Comparison of ENCODE assay signal across 1 cellular context in the genomic region with DNA sequence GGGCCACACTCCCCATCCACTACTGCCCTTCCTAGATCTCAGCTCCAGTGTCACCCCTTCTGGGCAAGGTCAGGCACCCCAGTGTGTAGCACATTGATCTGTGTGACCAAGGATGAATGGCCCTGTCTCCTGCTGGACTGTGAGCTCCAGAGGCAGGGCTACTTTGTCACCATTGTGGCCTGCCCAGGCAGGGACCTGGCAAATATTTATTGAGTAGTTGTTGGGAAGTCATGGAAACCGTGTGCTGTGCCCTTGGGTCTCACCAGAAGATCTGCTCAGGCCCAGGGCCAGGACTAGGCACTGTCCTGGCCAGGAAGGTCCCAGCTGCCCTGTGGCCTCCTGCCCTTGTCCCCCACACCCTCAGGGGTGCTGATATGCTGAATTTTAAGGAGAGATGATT.
TF ChIP-seq lines count a peak whose summit lies in the region.

No MANE protein-coding gene starts in this region.

TF ChIP-seq in HepG2, 621 proteins besides CTCF, POLR2A, EP300 and RAD21 (continued from another document and continues in another):
- TF ChIP-seq HCFC1 (IDR thresholded peaks at IDR 0.05; ENCODE audit: low read depth, low read length) (no peak), ZNF382 (CRISPR knock-in tag; IDR thresholded peaks at IDR 0.05; ENCODE audit: borderline replicate concordance) (no peak), ZNF891 (CRISPR knock-in tag; IDR thresholded peaks at IDR 0.05) (no peak), MAF1 (CRISPR knock-in tag; IDR thresholded peaks at IDR 0.05; ENCODE audit: borderline replicate concordance) (no peak), CHD2 (IDR thresholded peaks at IDR 0.05; ENCODE audit: low read depth, low read length) (no peak), ELF3 (CRISPR knock-in tag; IDR thresholded peaks at IDR 0.05) (no peak), GTF3A (CRISPR knock-in tag; conservative IDR thresholded peaks at IDR 0.05) (no peak), ZNF274 (CRISPR knock-in tag; IDR thresholded peaks at IDR 0.05) (no peak), ZNF569 (CRISPR knock-in tag; IDR thresholded peaks at IDR 0.05; ENCODE audit: borderline replicate concordance) (no peak), ZNF136 (CRISPR knock-in tag; IDR thresholded peaks at IDR 0.05; ENCODE audit: low read depth) (no peak), HOXD1 (CRISPR knock-in tag; IDR thresholded peaks at IDR 0.05) (no peak), HOXA3 (CRISPR knock-in tag; IDR thresholded peaks at IDR 0.05) (peak; percentile 53; the same call in 1 of the 2 replicates), PTBP1 (IDR thresholded peaks at IDR 0.05; ENCODE audit: low read depth, low read length, poor library complexity, severe bottlenecking) (no peak), ZMYM4 (CRISPR knock-in tag; IDR thresholded peaks at IDR 0.05) (peak; percentile 51; the same call in 1 of the 2 replicates), ZNF234 (CRISPR knock-in tag; conservative IDR thresholded peaks at IDR 0.05) (no peak), BRCA1 (CRISPR knock-in tag; IDR thresholded peaks at IDR 0.05) (no peak), RXRB (CRISPR knock-in tag; IDR thresholded peaks at IDR 0.05; ENCODE audit: borderline replicate concordance) (peak; percentile 84), MAZ (IDR thresholded peaks at IDR 0.05; ENCODE audit: borderline replicate concordance, low read depth, low read length) (no peak), MAZ (CRISPR knock-in tag; IDR thresholded peaks at IDR 0.05; ENCODE audit: low read depth) (no peak), ARNTL (CRISPR knock-in tag; IDR thresholded peaks at IDR 0.05) (no peak), ZNF775 (CRISPR knock-in tag; IDR thresholded peaks at IDR 0.05; ENCODE audit: borderline replicate concordance) (no peak), HES4 (CRISPR knock-in tag; IDR thresholded peaks at IDR 0.05; ENCODE audit: borderline replicate concordance) (no peak), ETV6 (CRISPR knock-in tag; conservative IDR thresholded peaks at IDR 0.05) (no peak), RARG (CRISPR knock-in tag; IDR thresholded peaks at IDR 0.05; ENCODE audit: low read depth) (no peak), ZNF564 (CRISPR knock-in tag; IDR thresholded peaks at IDR 0.05) (no peak; the same call in 1 of the 2 replicates), TARDBP (CRISPR knock-in tag; IDR thresholded peaks at IDR 0.05) (peak; percentile 48), JUND (CRISPR knock-in tag; IDR thresholded peaks at IDR 0.05) (no peak), ZNF75D (CRISPR knock-in tag; IDR thresholded peaks at IDR 0.05; ENCODE audit: borderline replicate concordance) (no peak), NBN (conservative IDR thresholded peaks at IDR 0.05) (no peak), JDP2 (CRISPR knock-in tag; IDR thresholded peaks at IDR 0.05; ENCODE audit: borderline replicate concordance) (no peak), NR2F6 (IDR thresholded peaks at IDR 0.05) (peak; percentile 85; the same call in 1 of the 2 replicates), NR2F6 (CRISPR knock-in tag; IDR thresholded peaks at IDR 0.05) (peak; percentile 92), MAFG (CRISPR knock-in tag; IDR thresholded peaks at IDR 0.05) (no peak)
- TF ChIP-seq, protein P1, sequence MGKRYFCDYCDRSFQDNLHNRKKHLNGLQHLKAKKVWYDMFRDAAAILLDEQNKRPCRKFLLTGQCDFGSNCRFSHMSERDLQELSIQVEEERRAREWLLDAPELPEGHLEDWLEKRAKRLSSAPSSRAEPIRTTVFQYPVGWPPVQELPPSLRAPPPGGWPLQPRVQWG (CRISPR knock-in tag; IDR thresholded peaks at IDR 0.05; ENCODE audit: borderline replicate concordance, low read depth): no peak
- TF ChIP-seq, protein P2, sequence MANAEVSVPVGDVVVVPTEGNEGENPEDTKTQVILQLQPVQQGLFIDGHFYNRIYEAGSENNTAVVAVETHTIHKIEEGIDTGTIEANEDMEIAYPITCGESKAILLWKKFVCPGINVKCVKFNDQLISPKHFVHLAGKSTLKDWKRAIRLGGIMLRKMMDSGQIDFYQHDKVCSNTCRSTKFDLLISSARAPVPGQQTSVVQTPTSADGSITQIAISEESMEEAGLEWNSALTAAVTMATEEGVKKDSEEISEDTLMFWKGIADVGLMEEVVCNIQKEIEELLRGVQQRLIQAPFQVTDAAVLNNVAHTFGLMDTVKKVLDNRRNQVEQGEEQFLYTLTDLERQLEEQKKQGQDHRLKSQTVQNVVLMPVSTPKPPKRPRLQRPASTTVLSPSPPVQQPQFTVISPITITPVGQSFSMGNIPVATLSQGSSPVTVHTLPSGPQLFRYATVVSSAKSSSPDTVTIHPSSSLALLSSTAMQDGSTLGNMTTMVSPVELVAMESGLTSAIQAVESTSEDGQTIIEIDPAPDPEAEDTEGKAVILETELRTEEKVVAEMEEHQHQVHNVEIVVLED (CRISPR knock-in tag; IDR thresholded peaks at IDR 0.05; ENCODE audit: borderline replicate concordance): peak; percentile 22; the same call in 1 of the 2 replicates
- TF ChIP-seq, protein P3, sequence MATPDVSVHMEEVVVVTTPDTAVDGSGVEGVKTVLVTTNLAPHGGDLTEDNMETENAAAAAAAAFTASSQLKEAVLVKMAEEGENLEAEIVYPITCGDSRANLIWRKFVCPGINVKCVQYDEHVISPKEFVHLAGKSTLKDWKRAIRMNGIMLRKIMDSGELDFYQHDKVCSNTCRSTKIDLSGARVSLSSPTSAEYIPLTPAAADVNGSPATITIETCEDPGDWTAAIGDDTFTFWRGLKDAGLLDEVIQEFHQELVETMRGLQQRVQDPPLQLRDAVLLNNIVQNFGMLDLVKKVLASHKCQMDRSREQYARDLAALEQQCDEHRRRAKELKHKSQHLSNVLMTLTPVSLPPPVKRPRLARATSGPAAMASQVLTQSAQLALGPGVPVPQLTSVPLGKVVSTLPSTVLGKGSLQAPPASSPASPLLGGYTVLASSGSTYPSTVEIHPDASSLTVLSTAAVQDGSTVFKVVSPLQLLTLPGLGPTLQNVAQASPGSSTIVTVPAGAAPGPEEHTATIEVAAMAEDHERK (CRISPR knock-in tag; IDR thresholded peaks at IDR 0.05; ENCODE audit: low read depth): no peak
- TF ChIP-seq, protein P4, sequence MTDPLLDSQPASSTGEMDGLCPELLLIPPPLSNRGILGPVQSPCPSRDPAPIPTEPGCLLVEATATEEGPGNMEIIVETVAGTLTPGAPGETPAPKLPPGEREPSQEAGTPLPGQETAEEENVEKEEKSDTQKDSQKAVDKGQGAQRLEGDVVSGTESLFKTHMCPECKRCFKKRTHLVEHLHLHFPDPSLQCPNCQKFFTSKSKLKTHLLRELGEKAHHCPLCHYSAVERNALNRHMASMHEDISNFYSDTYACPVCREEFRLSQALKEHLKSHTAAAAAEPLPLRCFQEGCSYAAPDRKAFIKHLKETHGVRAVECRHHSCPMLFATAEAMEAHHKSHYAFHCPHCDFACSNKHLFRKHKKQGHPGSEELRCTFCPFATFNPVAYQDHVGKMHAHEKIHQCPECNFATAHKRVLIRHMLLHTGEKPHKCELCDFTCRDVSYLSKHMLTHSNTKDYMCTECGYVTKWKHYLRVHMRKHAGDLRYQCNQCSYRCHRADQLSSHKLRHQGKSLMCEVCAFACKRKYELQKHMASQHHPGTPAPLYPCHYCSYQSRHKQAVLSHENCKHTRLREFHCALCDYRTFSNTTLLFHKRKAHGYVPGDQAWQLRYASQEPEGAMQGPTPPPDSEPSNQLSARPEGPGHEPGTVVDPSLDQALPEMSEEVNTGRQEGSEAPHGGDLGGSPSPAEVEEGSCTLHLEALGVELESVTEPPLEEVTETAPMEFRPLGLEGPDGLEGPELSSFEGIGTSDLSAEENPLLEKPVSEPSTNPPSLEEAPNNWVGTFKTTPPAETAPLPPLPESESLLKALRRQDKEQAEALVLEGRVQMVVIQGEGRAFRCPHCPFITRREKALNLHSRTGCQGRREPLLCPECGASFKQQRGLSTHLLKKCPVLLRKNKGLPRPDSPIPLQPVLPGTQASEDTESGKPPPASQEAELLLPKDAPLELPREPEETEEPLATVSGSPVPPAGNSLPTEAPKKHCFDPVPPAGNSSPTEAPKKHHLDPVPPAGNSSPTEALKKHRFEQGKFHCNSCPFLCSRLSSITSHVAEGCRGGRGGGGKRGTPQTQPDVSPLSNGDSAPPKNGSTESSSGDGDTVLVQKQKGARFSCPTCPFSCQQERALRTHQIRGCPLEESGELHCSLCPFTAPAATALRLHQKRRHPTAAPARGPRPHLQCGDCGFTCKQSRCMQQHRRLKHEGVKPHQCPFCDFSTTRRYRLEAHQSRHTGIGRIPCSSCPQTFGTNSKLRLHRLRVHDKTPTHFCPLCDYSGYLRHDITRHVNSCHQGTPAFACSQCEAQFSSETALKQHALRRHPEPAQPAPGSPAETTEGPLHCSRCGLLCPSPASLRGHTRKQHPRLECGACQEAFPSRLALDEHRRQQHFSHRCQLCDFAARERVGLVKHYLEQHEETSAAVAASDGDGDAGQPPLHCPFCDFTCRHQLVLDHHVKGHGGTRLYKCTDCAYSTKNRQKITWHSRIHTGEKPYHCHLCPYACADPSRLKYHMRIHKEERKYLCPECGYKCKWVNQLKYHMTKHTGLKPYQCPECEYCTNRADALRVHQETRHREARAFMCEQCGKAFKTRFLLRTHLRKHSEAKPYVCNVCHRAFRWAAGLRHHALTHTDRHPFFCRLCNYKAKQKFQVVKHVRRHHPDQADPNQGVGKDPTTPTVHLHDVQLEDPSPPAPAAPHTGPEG (CRISPR knock-in tag; IDR thresholded peaks at IDR 0.05): no peak
- TF ChIP-seq, protein P5, sequence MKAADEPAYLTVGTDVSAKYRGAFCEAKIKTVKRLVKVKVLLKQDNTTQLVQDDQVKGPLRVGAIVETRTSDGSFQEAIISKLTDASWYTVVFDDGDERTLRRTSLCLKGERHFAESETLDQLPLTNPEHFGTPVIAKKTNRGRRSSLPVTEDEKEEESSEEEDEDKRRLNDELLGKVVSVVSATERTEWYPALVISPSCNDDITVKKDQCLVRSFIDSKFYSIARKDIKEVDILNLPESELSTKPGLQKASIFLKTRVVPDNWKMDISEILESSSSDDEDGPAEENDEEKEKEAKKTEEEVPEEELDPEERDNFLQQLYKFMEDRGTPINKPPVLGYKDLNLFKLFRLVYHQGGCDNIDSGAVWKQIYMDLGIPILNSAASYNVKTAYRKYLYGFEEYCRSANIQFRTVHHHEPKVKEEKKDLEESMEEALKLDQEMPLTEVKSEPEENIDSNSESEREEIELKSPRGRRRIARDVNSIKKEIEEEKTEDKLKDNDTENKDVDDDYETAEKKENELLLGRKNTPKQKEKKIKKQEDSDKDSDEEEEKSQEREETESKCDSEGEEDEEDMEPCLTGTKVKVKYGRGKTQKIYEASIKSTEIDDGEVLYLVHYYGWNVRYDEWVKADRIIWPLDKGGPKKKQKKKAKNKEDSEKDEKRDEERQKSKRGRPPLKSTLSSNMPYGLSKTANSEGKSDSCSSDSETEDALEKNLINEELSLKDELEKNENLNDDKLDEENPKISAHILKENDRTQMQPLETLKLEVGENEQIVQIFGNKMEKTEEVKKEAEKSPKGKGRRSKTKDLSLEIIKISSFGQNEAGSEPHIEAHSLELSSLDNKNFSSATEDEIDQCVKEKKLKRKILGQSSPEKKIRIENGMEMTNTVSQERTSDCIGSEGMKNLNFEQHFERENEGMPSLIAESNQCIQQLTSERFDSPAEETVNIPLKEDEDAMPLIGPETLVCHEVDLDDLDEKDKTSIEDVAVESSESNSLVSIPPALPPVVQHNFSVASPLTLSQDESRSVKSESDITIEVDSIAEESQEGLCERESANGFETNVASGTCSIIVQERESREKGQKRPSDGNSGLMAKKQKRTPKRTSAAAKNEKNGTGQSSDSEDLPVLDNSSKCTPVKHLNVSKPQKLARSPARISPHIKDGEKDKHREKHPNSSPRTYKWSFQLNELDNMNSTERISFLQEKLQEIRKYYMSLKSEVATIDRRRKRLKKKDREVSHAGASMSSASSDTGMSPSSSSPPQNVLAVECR (CRISPR knock-in tag; IDR thresholded peaks at IDR 0.05; ENCODE audit: borderline replicate concordance): peak; percentile 77; the same call in 1 of the 2 replicates
- TF ChIP-seq, protein P6, sequence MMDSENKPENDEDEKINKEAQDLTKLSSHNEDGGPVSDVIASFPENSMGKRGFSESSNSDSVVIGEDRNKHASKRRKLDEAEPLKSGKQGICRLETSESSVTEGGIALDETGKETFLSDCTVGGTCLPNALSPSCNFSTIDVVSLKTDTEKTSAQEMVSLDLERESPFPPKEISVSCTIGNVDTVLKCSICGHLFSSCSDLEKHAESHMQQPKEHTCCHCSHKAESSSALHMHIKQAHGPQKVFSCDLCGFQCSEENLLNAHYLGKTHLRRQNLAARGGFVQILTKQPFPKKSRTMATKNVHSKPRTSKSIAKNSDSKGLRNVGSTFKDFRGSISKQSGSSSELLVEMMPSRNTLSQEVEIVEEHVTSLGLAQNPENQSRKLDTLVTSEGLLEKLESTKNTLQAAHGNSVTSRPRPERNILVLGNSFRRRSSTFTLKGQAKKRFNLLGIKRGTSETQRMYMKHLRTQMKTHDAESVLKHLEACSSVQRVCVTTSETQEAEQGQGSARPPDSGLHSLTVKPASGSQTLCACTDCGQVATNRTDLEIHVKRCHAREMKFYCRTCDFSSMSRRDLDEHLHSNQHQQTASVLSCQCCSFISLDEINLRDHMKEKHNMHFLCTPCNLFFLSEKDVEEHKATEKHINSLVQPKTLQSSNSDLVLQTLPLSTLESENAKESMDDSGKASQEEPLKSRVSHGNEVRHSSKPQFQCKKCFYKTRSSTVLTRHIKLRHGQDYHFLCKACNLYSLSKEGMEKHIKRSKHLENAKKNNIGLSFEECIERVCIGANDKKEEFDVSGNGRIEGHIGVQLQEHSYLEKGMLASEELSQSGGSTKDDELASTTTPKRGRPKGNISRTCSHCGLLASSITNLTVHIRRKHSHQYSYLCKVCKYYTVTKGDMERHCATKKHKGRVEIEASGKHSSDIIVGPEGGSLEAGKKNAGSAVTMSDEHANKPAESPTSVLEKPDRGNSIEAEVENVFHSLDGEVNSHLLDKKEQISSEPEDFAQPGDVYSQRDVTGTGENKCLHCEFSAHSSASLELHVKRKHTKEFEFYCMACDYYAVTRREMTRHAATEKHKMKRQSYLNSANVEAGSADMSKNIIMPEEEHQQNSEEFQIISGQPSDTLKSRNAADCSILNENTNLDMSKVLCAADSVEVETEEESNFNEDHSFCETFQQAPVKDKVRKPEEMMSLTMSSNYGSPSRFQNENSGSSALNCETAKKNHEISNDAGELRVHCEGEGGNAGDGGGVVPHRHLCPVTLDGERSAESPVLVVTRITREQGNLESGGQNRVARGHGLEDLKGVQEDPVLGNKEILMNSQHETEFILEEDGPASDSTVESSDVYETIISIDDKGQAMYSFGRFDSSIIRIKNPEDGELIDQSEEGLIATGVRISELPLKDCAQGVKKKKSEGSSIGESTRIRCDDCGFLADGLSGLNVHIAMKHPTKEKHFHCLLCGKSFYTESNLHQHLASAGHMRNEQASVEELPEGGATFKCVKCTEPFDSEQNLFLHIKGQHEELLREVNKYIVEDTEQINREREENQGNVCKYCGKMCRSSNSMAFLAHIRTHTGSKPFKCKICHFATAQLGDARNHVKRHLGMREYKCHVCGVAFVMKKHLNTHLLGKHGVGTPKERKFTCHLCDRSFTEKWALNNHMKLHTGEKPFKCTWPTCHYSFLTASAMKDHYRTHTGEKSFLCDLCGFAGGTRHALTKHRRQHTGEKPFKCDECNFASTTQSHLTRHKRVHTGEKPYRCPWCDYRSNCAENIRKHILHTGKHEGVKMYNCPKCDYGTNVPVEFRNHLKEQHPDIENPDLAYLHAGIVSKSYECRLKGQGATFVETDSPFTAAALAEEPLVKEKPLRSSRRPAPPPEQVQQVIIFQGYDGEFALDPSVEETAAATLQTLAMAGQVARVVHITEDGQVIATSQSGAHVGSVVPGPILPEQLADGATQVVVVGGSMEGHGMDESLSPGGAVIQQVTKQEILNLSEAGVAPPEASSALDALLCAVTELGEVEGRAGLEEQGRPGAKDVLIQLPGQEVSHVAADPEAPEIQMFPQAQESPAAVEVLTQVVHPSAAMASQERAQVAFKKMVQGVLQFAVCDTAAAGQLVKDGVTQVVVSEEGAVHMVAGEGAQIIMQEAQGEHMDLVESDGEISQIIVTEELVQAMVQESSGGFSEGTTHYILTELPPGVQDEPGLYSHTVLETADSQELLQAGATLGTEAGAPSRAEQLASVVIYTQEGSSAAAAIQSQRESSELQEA (CRISPR knock-in tag; IDR thresholded peaks at IDR 0.05; ENCODE audit: not compliant biosample characterization): no peak
